Comparison of ENCODE assay signal across 8 cellular contexts in the genomic region with DNA sequence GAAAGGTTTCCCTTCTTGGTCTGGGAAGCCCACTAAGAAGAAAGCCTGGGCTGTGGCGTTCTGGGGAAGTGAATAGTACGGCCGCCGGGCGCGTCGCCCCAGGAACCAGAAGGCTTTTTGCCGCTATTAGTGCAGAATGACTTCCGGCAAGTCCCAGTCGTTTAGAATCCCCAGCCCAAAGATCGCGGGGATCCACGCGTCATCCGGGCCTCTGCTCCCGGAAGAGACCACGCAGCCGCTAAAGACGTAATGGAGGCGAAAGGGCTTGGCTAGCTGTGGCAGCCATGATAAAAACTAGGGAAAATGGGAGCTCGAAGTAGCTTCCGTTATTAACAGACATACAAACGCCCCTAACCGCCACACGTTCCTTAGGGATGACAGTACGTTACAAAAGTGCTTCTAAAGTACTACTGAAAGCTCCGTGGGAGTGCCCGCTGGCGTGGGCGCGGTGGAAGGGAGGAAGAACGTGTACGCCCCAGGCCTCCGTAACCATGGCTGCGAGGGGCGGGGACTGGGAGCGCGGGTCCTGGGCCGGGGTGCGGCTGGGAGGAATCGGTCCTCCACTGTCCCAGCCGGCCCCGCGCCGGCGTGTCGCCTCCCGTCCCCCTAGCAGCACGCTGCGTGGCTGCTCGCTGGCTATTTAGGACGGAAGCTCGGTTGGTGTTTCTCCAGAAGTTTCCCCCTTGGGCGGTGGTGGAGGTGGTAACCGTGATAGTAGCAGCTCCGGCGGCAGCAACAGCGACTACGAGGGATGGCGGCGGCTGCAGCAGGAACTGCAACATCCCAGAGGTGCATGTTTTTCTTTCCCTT. TPM values are rescaled to one million over a fixed set of nuclear protein-coding genes. Genes with fewer than 3 reads are reported as not detected.
DNase-seq lines count a peak whose midpoint lies in the region; TF ChIP-seq lines count a peak whose summit lies in the region.

A gene (plus strand): TSS at position 667 of the 810 bp plus-strand sequence. CDS start 85 bp downstream, at position 752.

- H3K9me3 ChIP-seq in HAP-1 (no peaks in the 10 kb centered on the region), MG63 (no peaks in the 10 kb centered on the region), neural cell (ENCODE audit: low read length) (no peaks in the 10 kb centered on the region), stomach smooth muscle (ENCODE audit: control insufficient read depth in 2 of 2, low read length in 2 of 2) (no peaks in the 10 kb centered on the region)

- TF ChIP-seq CTCF in fibroblast of villous mesenchyme (IDR thresholded peaks at IDR 0.05; ENCODE audit: insufficient read depth, low read depth, low read length) (peak; percentile 62), neural cell (IDR thresholded peaks at IDR 0.05; ENCODE audit: poor library complexity, severe bottlenecking) (peak; percentile 92)

- H3K4me3 ChIP-seq in HAP-1 (peak within 1 kb of the TSS; percentile 72), MG63 (peak within 1 kb of the TSS; percentile 70), fibroblast of villous mesenchyme (ENCODE audit: low read depth, low read length) (peak within 1 kb of the TSS; percentile 98), neural cell (ENCODE audit: low read length) (peak within 1 kb of the TSS; percentile 87), stomach smooth muscle (ENCODE audit: low read length in 2 of 2) (peak within 1 kb of the TSS; percentile 97 to 99)

- H3K4me1 ChIP-seq in HAP-1 (peaks cover 10% of the 10 kb centered on the region), stomach smooth muscle (ENCODE audit: control insufficient read depth, insufficient read depth, low read length) (peaks cover 4% of the 10 kb centered on the region)

- TF ChIP-seq RAD21 in neural cell (conservative IDR thresholded peaks at IDR 0.05), result peak; percentile 61

- H3K9me2 ChIP-seq in neural cell (ENCODE audit: insufficient read depth, low read length), result no peaks in the 10 kb centered on the region

- H3K9ac ChIP-seq in neural cell (ENCODE audit: low read length), result peak within 1 kb of the TSS; percentile 91
- peak within 1 kb of the TSS; percentile 98 to 99 for H3K9ac ChIP-seq in stomach smooth muscle (ENCODE audit: low read length in 2 of 2)

- in situ Hi-C loops in HAP-1 (cut with MboI; ENCODE audit: low sequenced_read_pairs), result loop anchor here (25.0 kb wide), 1 partner anchor 310 kb away; no protein-coding TSS in a partner anchor

- no peaks in the 10 kb centered on the region for H4K20me1 ChIP-seq in neural cell (ENCODE audit: insufficient read depth)

- peaks cover 61% of the 10 kb centered on the region for H3K79me2 ChIP-seq in neural cell (replicated peaks; ENCODE audit: insufficient read depth, low read length)

- peak within 1 kb of the TSS; percentile 84 for H2AFZ ChIP-seq in neural cell (ENCODE audit: low read depth, low read length)

- peaks cover 21% of the 10 kb centered on the region for H3K36me3 ChIP-seq in HAP-1 (replicated peaks)
- peaks cover 16% of the 10 kb centered on the region for H3K36me3 ChIP-seq in MG63
- H3K36me3 ChIP-seq in neural cell (ENCODE audit: insufficient read depth, low read length), result no peaks in the 10 kb centered on the region
- peaks cover 3 to 5% of the 10 kb centered on the region in 2 donors for H3K36me3 ChIP-seq in stomach smooth muscle (ENCODE audit: control insufficient read depth in 2 of 2, insufficient read depth in 2 of 2, low read length in 2 of 2)

- H3K27me3 ChIP-seq in HAP-1 (ENCODE audit: low read depth), result no peaks in the 10 kb centered on the region
- H3K27me3 ChIP-seq in MG63, result no peaks in the 10 kb centered on the region
- no peaks in the 10 kb centered on the region for H3K27me3 ChIP-seq in neural cell (ENCODE audit: insufficient read depth, low read depth, low read length)
- H3K27me3 ChIP-seq in stomach smooth muscle (ENCODE audit: control insufficient read depth in 1 of 2, insufficient read depth in 2 of 2, low read length in 2 of 2), result no peaks in the 10 kb centered on the region

- peak; percentile 100 for DNase-seq in GDM1 (lab: John Stamatoyannopoulos, UW)
- peak; percentile 94 to 97 for DNase-seq in HAP-1 (ENCODE audit: low spot score in 2 of 2)
- DNase-seq in MG63, result peak; percentile 98
- peak; percentile 90 for DNase-seq in SHP77 treated with DMSO at 0.1 percent for 48 hours (lab: John Stamatoyannopoulos, UW)
- peak; percentile 98 for DNase-seq in activated effector memory CD4-positive, alpha-beta T cell treated with anti-CD3 and anti-CD28 coated beads, Interleukin-2, amount 50 U/mL, for 16 hours
- DNase-seq in fibroblast of villous mesenchyme (ENCODE audit: low read depth), result peak; percentile 98

- peak within 1 kb of the TSS; percentile 95 for H3K4me2 ChIP-seq in neural cell (ENCODE audit: low read length)

- TF ChIP-seq EP300 in neural cell (conservative IDR thresholded peaks at IDR 0.05; ENCODE audit: poor library complexity, severe bottlenecking), result peak; percentile 76

- H3K27ac ChIP-seq in neural cell (ENCODE audit: low read length), result peak within 1 kb of the TSS; percentile 98
- peak within 1 kb of the TSS; percentile 98 for H3K27ac ChIP-seq in stomach smooth muscle (ENCODE audit: low read length)

- H3F3A ChIP-seq in neural cell (ENCODE audit: insufficient read depth, low read length, poor library complexity, severe bottlenecking), result peaks cover 12% of the 10 kb centered on the region

TF ChIP-seq in neural cell, 6 proteins besides CTCF, POLR2A, EP300 and RAD21:
- TF ChIP-seq SMC3 (conservative IDR thresholded peaks at IDR 0.05; ENCODE audit: poor library complexity), result peak; percentile 64
- peak; percentile 93 for TF ChIP-seq TAF1 (IDR thresholded peaks at IDR 0.05; ENCODE audit: low read depth)
- no peak for TF ChIP-seq EZH2 (IDR thresholded peaks at IDR 0.05; ENCODE audit: borderline replicate concordance, insufficient read depth, low read length, poor library complexity, severe bottlenecking)
- TF ChIP-seq POLR2AphosphoS5 (IDR thresholded peaks at IDR 0.05), result peak; percentile 92
- TF ChIP-seq MXI1 (conservative IDR thresholded peaks at IDR 0.05; ENCODE audit: poor library complexity, severe bottlenecking), result peak; percentile 76
- TF ChIP-seq, protein P1, sequence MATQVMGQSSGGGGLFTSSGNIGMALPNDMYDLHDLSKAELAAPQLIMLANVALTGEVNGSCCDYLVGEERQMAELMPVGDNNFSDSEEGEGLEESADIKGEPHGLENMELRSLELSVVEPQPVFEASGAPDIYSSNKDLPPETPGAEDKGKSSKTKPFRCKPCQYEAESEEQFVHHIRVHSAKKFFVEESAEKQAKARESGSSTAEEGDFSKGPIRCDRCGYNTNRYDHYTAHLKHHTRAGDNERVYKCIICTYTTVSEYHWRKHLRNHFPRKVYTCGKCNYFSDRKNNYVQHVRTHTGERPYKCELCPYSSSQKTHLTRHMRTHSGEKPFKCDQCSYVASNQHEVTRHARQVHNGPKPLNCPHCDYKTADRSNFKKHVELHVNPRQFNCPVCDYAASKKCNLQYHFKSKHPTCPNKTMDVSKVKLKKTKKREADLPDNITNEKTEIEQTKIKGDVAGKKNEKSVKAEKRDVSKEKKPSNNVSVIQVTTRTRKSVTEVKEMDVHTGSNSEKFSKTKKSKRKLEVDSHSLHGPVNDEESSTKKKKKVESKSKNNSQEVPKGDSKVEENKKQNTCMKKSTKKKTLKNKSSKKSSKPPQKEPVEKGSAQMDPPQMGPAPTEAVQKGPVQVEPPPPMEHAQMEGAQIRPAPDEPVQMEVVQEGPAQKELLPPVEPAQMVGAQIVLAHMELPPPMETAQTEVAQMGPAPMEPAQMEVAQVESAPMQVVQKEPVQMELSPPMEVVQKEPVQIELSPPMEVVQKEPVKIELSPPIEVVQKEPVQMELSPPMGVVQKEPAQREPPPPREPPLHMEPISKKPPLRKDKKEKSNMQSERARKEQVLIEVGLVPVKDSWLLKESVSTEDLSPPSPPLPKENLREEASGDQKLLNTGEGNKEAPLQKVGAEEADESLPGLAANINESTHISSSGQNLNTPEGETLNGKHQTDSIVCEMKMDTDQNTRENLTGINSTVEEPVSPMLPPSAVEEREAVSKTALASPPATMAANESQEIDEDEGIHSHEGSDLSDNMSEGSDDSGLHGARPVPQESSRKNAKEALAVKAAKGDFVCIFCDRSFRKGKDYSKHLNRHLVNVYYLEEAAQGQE (IDR thresholded peaks at IDR 0.05; ENCODE audit: borderline replicate concordance), result peak; percentile 89

RNA-seq across cellular contexts. Expression of the gene that starts here (rescaled TPM):
- 34.3 and 73.2 TPM in 2 replicates for total RNA-seq in MG63 (2014; rRNA removed; shearing (Covaris generic); ENCODE audit: low replicate concordance)
- 36.4 and 47.1 TPM in 2 replicates for total RNA-seq in fibroblast of villous mesenchyme
- 51.1 and 57.5 TPM in 2 replicates for polyA plus RNA-seq in neural cell
- polyA minus RNA-seq in neural cell, result 88.1 and 100 TPM in 2 replicates

Comparison
In these comparisons a context has a peak if more than half of its experiments do, and no peak if none do; other contexts are left out.
1. Peak in every context shown above with its lines: DNase-seq, H3K4me3 ChIP-seq and H3K27ac ChIP-seq.